Comparison of ENCODE assay signal across 1 cellular context in the genomic region with DNA sequence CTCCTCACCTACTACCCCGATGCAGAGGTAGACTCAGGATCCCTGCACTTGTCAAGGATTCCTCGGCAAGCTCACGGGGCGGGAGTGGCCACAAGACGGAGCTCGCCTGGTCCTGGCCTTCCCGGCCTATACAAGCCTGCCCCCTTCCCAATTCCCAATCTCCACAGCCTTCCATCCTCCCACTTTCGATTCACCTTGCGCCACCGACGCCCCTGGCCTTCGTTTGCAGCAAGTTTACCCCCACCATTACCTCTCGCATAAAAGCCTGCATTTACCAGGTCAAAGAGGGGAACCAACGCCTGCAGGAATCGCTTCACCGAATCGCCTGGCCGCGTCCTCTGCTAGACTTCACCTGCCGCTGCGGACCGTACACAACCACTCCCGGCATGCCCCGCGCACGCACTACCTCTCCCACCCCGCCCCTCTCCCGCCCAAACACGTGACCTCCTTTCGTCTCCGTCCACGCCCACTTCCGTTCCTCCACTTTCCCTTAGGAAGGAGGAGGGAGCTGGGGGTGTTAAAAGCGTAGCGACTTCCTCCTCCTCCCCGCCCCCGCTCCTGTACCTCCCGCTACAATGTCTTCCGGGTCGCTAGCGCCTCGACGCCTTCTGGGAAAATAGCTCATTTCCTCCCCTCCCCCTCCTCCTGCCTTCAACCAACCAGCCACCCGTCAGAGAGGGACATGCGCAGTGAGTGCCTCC.
TF ChIP-seq lines count a peak whose summit lies in the region.

A gene (minus strand): TSS at position 380 of the 701 bp plus-strand sequence. CDS start 44,779 bp downstream, outside the sequence.

TF ChIP-seq in SK-N-SH, 30 proteins besides CTCF, POLR2A, EP300 and RAD21 (continued from another document):
- no peak for TF ChIP-seq JUND (IDR thresholded peaks at IDR 0.05)
- no peak for TF ChIP-seq EZH2phosphoT487 (IDR thresholded peaks at IDR 0.05; ENCODE audit: borderline replicate concordance, low read depth)
- TF ChIP-seq, protein P1, sequence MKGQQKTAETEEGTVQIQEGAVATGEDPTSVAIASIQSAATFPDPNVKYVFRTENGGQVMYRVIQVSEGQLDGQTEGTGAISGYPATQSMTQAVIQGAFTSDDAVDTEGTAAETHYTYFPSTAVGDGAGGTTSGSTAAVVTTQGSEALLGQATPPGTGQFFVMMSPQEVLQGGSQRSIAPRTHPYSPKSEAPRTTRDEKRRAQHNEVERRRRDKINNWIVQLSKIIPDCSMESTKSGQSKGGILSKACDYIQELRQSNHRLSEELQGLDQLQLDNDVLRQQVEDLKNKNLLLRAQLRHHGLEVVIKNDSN (IDR thresholded peaks at IDR 0.05; ENCODE audit: borderline replicate concordance, low read depth) = peak; percentile 94
- TF ChIP-seq, protein P2, sequence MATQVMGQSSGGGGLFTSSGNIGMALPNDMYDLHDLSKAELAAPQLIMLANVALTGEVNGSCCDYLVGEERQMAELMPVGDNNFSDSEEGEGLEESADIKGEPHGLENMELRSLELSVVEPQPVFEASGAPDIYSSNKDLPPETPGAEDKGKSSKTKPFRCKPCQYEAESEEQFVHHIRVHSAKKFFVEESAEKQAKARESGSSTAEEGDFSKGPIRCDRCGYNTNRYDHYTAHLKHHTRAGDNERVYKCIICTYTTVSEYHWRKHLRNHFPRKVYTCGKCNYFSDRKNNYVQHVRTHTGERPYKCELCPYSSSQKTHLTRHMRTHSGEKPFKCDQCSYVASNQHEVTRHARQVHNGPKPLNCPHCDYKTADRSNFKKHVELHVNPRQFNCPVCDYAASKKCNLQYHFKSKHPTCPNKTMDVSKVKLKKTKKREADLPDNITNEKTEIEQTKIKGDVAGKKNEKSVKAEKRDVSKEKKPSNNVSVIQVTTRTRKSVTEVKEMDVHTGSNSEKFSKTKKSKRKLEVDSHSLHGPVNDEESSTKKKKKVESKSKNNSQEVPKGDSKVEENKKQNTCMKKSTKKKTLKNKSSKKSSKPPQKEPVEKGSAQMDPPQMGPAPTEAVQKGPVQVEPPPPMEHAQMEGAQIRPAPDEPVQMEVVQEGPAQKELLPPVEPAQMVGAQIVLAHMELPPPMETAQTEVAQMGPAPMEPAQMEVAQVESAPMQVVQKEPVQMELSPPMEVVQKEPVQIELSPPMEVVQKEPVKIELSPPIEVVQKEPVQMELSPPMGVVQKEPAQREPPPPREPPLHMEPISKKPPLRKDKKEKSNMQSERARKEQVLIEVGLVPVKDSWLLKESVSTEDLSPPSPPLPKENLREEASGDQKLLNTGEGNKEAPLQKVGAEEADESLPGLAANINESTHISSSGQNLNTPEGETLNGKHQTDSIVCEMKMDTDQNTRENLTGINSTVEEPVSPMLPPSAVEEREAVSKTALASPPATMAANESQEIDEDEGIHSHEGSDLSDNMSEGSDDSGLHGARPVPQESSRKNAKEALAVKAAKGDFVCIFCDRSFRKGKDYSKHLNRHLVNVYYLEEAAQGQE (IDR thresholded peaks at IDR 0.05; ENCODE audit: low read depth, low read length) = no peak
- TF ChIP-seq TCF12 (IDR thresholded peaks at IDR 0.05) = peak; percentile 62
- peak; percentile 46; the same call in 1 of the 2 replicates for TF ChIP-seq TAF1 (IDR thresholded peaks at IDR 0.05; ENCODE audit: borderline replicate concordance, low read depth, low read length)
- peak; percentile 93 for TF ChIP-seq GABPA (IDR thresholded peaks at IDR 0.05; ENCODE audit: low read depth)
- TF ChIP-seq NRF1 (IDR thresholded peaks at IDR 0.05; ENCODE audit: low read depth, low read length) = peak; percentile 76
- TF ChIP-seq POLR2AphosphoS5 (IDR thresholded peaks at IDR 0.05; ENCODE audit: low read depth, low read length) = peak; percentile 76
- TF ChIP-seq RXRA (IDR thresholded peaks at IDR 0.05; ENCODE audit: borderline replicate concordance, low read depth) = no peak
